Comparison of ENCODE assay signal across 8 cellular contexts in genomic region chr11:46593550-46594382, GRCh38. TPM values are rescaled to one million over a fixed set of nuclear protein-coding genes. Genes with fewer than 3 reads are reported as not detected.
A peak's percentile ranks its signal among the peaks of the same experiment; 100 is the strongest.
DNase-seq lines count a peak whose midpoint lies in the region; ATAC-seq and TF ChIP-seq lines count a peak whose summit lies in the region.

Gene AMBRA1 (minus strand): TSS chr11:46594023. CDS start chr11:46548380, 45,643 bp downstream.

- TF ChIP-seq CTCF in fibroblast of the aortic adventitia (IDR thresholded peaks at IDR 0.05; ENCODE audit: insufficient read depth, low read length) (no peak), nephron (IDR thresholded peaks at IDR 0.05; ENCODE audit: unreplicated experiment in 3 of 3) (no peak)

- DNase-seq in EH (ENCODE audit: low read depth) (peak; percentile 90), GOT3 (lab: John Stamatoyannopoulos, UW) (peak; percentile 37), LoVo (ENCODE audit: low spot score) (peak; percentile 91), fibroblast of the aortic adventitia (ENCODE audit: low read depth) (peak; percentile 93)
- DNase-seq in activated T-helper 9 cell treated with anti-CD3 and anti-CD28 coated beads, Interleukin-2, amount 50 U/mL, for 16 hours (ENCODE audit: low read depth) = peak; percentile 68
- DNase-seq in stimulated activated naive CD8-positive, alpha-beta T cell treated with anti-CD3 and anti-CD28 coated beads, Interleukin-15, Interleukin-2, amounts not matched to agents 100 U/mL and 50 U/mL, for 24 hours = peak; percentile 82

- H3K4me1 Mint-ChIP-seq in nephron = peaks cover 28% of the 10 kb centered on the region

- H3K9me3 Mint-ChIP-seq in nephron = no peaks in the 10 kb centered on the region

- peak; percentile 96 for ATAC-seq in stimulated activated naive CD8-positive, alpha-beta T cell treated with anti-CD3 and anti-CD28 coated beads, Interleukin-15, Interleukin-2, amounts not matched to agents 100 U/mL and 50 U/mL, for 24 hours

- H3K4me3 Mint-ChIP-seq in nephron = peak within 1 kb of the TSS; percentile 93 to 99 (median 95)

- peak within 1 kb of the TSS; percentile 95 to 96 (median 95) for H3K27ac Mint-ChIP-seq in nephron

- no peaks in the 10 kb centered on the region for H3K27me3 Mint-ChIP-seq in nephron (ENCODE audit: low read depth)

- no peaks in the 10 kb centered on the region for H3K36me3 Mint-ChIP-seq in nephron (ENCODE audit: low read depth)

- H3K4me3 ChIP-seq in fibroblast of the aortic adventitia (ENCODE audit: low read depth, low read length) = peak within 1 kb of the TSS; percentile 93

- TF ChIP-seq POLR2A in Raji (IDR thresholded peaks at IDR 0.05; ENCODE audit: insufficient read depth, low read depth, low read length) = peak; percentile 71; the same call in 1 of the 2 replicates

RNA-seq across cellular contexts. Expression of gene AMBRA1, which starts in this region (rescaled TPM):
- 18.0 and 46.9 TPM in 2 replicates for total RNA-seq in fibroblast of the aortic adventitia (ENCODE audit: low replicate concordance)

Comparison
In these comparisons a context has a peak if more than half of its experiments do, and no peak if none do; other contexts are left out.
1. Peak in every context shown above with its lines: DNase-seq, ATAC-seq and H3K4me3 ChIP-seq.
2. DNase-seq: peak in every context shown above with its lines; median percentile 93 in fibroblast of the aortic adventitia; 91 in LoVo; 90 in EH; 82 in stimulated activated naive CD8-positive, alpha-beta T cell treated with anti-CD3 and anti-CD28 coated beads, Interleukin-15, Interleukin-2, amounts not matched to agents 100 U/mL and 50 U/mL, for 24 hours; 68 in activated T-helper 9 cell treated with anti-CD3 and anti-CD28 coated beads, Interleukin-2, amount 50 U/mL, for 16 hours; 37 in GOT3.